ENCODE assay signal across 21 cellular contexts in the genomic region with DNA sequence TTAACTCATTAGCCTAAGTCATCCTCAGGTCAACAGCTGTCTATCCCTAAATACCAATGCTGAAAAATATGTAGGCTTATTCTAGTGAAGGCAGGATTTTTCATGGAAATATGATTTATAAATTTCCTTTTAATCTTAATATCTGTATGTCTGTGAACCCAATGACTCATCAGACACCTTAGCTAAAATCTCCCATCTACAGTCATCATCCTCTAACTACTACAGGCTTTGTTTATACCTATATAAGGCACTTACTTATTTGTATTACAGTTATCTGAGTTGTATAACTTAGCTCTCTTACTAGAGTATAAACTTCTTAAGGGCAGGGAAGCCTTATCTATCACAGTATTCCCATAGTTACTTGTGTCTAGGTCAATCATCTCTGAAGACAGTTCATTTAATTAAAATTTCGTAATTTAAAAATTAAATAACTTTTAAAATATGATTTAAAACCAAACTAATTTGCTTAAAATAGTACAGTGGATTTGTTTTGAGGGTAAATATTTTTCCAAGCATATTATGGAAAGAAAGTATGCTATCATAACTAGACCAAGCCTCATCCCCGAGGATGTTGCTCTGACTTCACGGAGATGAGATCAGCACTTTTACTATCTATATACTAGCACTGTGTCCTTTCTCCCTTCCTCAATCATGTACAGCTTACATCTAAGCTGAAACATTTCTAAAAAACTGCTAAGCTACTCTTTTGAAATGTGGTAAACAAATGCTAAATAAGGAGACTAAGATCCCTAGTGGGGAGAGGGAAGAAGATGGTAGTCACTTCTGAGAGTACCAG. TPM values are rescaled to one million over a fixed set of nuclear protein-coding genes. Genes with fewer than 3 reads are reported as not detected.
DNase-seq lines count a peak whose midpoint lies in the region; ATAC-seq and TF ChIP-seq lines count a peak whose summit lies in the region.
"Had no signal": no experiment of that assay in that cellular context is flagged by ENCODE, and none has a peak within 500 bp of the region (broad histone marks: within the 10 kb centered on the region; RNA-seq: fewer than 3 reads in every experiment).

No MANE protein-coding gene starts in this region.

- no peaks in the 10 kb centered on the region for H3K36me3 Mint-ChIP-seq in activated T-helper 17 cell treated with anti-CD3 and anti-CD28 coated beads, Interleukin-2, amount 50 U/mL, for 72 hours (ENCODE audit: low read depth)
- H3K36me3 Mint-ChIP-seq in activated CD4-positive, alpha-beta memory T cell treated with anti-CD3 and anti-CD28 coated beads for 36 hours, result peaks cover 2% of the 10 kb centered on the region

- ATAC-seq in activated CD4-positive, CD25-positive, alpha-beta regulatory T cell treated with anti-CD3 and anti-CD28 coated beads, Interleukin-2, amount 50 U/mL, for 24 hours, result peak; percentile 94 to 96
- peak; percentile 59 for ATAC-seq in activated T-helper 17 cell treated with anti-CD3 and anti-CD28 coated beads, Interleukin-2, amount 50 U/mL, for 72 hours (replicated peaks)
- no peak for ATAC-seq in HG02840 (IDR thresholded peaks at IDR 0.05; ENCODE audit: low FRiP score, unreplicated experiment)
- ATAC-seq: GM23338 had no signal

- CTCF ChIA-PET in activated CD4-positive, alpha-beta memory T cell treated with anti-CD3 and anti-CD28 coated beads for 36 hours (lab: Charles Lee), result interaction anchor here (0.7 kb wide), 1 partner anchor 11 kb away, joined by 3 read pairs; no protein-coding TSS in a partner anchor

- intact Hi-C loops in activated CD4-positive, alpha-beta memory T cell treated with anti-CD3 and anti-CD28 coated beads for 36 hours (cut with micrococcal nuclease), result no loop called here

- no peak overlapping the region for H3K4me3 Mint-ChIP-seq in activated T-helper 17 cell treated with anti-CD3 and anti-CD28 coated beads, Interleukin-2, amount 50 U/mL, for 72 hours
- no peak overlapping the region for H3K4me3 Mint-ChIP-seq in activated CD4-positive, alpha-beta memory T cell treated with anti-CD3 and anti-CD28 coated beads for 36 hours
- H3K4me3 Mint-ChIP-seq: CD4-positive, alpha-beta memory T cell; GM23338 had no signal

- POLR2A ChIA-PET in activated CD4-positive, alpha-beta memory T cell treated with anti-CD3 and anti-CD28 coated beads for 36 hours (lab: Charles Lee), result no interaction called here

- H3K27me3 Mint-ChIP-seq in activated T-helper 17 cell treated with anti-CD3 and anti-CD28 coated beads, Interleukin-2, amount 50 U/mL, for 72 hours, result no peaks in the 10 kb centered on the region
- H3K27me3 Mint-ChIP-seq in activated CD4-positive, alpha-beta memory T cell treated with anti-CD3 and anti-CD28 coated beads for 36 hours, result no peaks in the 10 kb centered on the region
- H3K27me3 Mint-ChIP-seq: CD4-positive, alpha-beta memory T cell had no signal

- no peak overlapping the region for H3K27ac Mint-ChIP-seq in activated T-helper 17 cell treated with anti-CD3 and anti-CD28 coated beads, Interleukin-2, amount 50 U/mL, for 72 hours
- H3K27ac Mint-ChIP-seq in activated CD4-positive, alpha-beta memory T cell treated with anti-CD3 and anti-CD28 coated beads for 36 hours, result no peak overlapping the region
- H3K27ac Mint-ChIP-seq: GM23338 had no signal

- H3K9me3 Mint-ChIP-seq in activated T-helper 17 cell treated with anti-CD3 and anti-CD28 coated beads, Interleukin-2, amount 50 U/mL, for 72 hours, result no peaks in the 10 kb centered on the region
- H3K9me3 Mint-ChIP-seq in activated CD4-positive, alpha-beta memory T cell treated with anti-CD3 and anti-CD28 coated beads for 36 hours, result peaks cover 15% of the 10 kb centered on the region
- H3K9me3 Mint-ChIP-seq: GM23338 had no signal

- peaks cover 3% of the 10 kb centered on the region for H3K4me1 Mint-ChIP-seq in activated T-helper 17 cell treated with anti-CD3 and anti-CD28 coated beads, Interleukin-2, amount 50 U/mL, for 72 hours
- peaks cover 25% of the 10 kb centered on the region for H3K4me1 Mint-ChIP-seq in activated CD4-positive, alpha-beta memory T cell treated with anti-CD3 and anti-CD28 coated beads for 36 hours (ENCODE audit: low read depth)

- TF ChIP-seq CTCF in epithelial cell of esophagus (IDR thresholded peaks at IDR 0.05; ENCODE audit: insufficient read depth, low read depth, low read length, missing control alignments) (no peak), GM13977 (IDR thresholded peaks at IDR 0.05; ENCODE audit: extremely low read depth, insufficient read depth, missing control alignments) (no peak)

- in situ Hi-C loops in GM13977 (cut with MboI; ENCODE audit: low pct_unique_long_range_greater_than_20kb, low sequenced_read_pairs, unreplicated experiment), result no loop called here

- DNase-seq in activated CD4-positive, CD25-positive, alpha-beta regulatory T cell (lab: John Stamatoyannopoulos, UW), result no peak
- DNase-seq in epithelial cell of esophagus (ENCODE audit: low read depth), result peak; percentile 7
- DNase-seq in GM13977 (ENCODE audit: low spot score), result no peak
- DNase-seq in GDM1 (lab: John Stamatoyannopoulos, UW), result no peak
- DNase-seq in activated CD4-positive, alpha-beta memory T cell treated with anti-CD3 and anti-CD28 coated beads for 36 hours, result no peak
- DNase-seq: Caco-2; CD4-positive, alpha-beta memory T cell; DND-41; NCI-H1092 treated with DMSO at 0.1 percent for 48 hours; NCI-H1436 treated with DMSO at 0.1 percent for 48 hours; NCI-H2029 treated with DMSO at 0.1 percent for 48 hours; NCI-H226; NCI-H774; NK-92 treated with Interleukin-12 subunit alpha and Interleukin-12 subunit beta, amount 100 ng/mL, for 24 hours; Peyer's patch had no signal

- H3K4me3 ChIP-seq in epithelial cell of esophagus (ENCODE audit: low read length), result no peak overlapping the region
- H3K4me3 ChIP-seq: BLaER1 treated with 17β-estradiol and CSF1 and Interleukin-3, amounts not matched to agents 10 nM and 100 nM; GM23338; HAP-1; Peyer's patch had no signal

RNA-seq across cellular contexts. Expression of gene AMMECR1, which starts 24.0 kb away (rescaled TPM):
- total RNA-seq in activated T-helper 17 cell treated with anti-CD3 and anti-CD28 coated beads, Interleukin-2, amount 50 U/mL, for 72 hours, result 10 to 100 TPM in 1 of 2 donors, 1 to 10 TPM in 1; 7.9 to 10.3 TPM
- 1 to 10 TPM; 8.0 to 8.9 TPM for total RNA-seq in activated CD4-positive, alpha-beta memory T cell treated with anti-CD3 and anti-CD28 coated beads for 36 hours
